ENCODE assay signal across 15 cellular contexts in the genomic region with DNA sequence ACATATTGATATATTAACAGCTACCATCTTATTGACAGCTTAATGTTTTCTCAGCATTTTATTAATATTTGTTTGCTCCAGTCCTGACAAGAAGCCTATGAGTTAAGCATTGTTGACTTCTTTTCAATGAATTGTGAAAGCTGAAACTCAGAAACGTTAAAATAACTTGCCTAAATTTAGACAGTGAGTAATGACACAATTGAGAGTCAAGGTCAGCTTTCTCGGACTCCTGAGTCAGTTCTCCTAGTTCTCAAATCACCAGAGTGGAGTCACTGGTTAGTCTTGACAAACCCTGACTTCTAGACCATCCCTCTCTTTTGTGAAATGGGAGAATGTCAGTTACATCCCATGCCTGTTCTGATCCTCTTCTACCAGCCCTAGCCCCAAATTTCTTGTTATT.
DNase-seq lines count a peak whose midpoint lies in the region; ATAC-seq and TF ChIP-seq lines count a peak whose summit lies in the region.
"Had no signal": no experiment of that assay in that cellular context is flagged by ENCODE, and none has a peak within 500 bp of the region (broad histone marks: within the 10 kb centered on the region; RNA-seq: fewer than 3 reads in every experiment).

No MANE protein-coding gene starts in this region.

- H3K36me3 ChIP-seq in gastrocnemius medialis = no peaks in the 10 kb centered on the region
- H3K36me3 ChIP-seq: esophagus muscularis mucosa had no signal

- H3K4me1 Mint-ChIP-seq in effector memory CD8-positive, alpha-beta T cell (ENCODE audit: low read depth in 2 of 2) = no peaks in the 10 kb centered on the region
- H3K4me1 Mint-ChIP-seq: activated CD4-positive, alpha-beta T cell treated with anti-CD3 and anti-CD28 coated beads for 36 hours had no signal

- no peaks in the 10 kb centered on the region for H3K4me1 ChIP-seq in gastrocnemius medialis
- H3K4me1 ChIP-seq: esophagus muscularis mucosa had no signal

- no peak overlapping the region for H3K4me3 ChIP-seq in gastrocnemius medialis
- H3K4me3 ChIP-seq: esophagus muscularis mucosa, PC-9 had no signal

- intact Hi-C loops in gastrocnemius medialis (cut with DNase I; ENCODE audit: low total_unique reads) = no loop called here

- H3K9me3 ChIP-seq in gastrocnemius medialis = no peaks in the 10 kb centered on the region
- H3K9me3 ChIP-seq: esophagus muscularis mucosa had no signal

- H3K4me3 Mint-ChIP-seq in effector memory CD8-positive, alpha-beta T cell = no peak overlapping the region
- H3K4me3 Mint-ChIP-seq: activated CD4-positive, alpha-beta T cell treated with anti-CD3 and anti-CD28 coated beads for 36 hours had no signal

- TF ChIP-seq POLR2A in gastrocnemius medialis (IDR thresholded peaks at IDR 0.05) = no peak

- no peak for TF ChIP-seq CTCF in gastrocnemius medialis (IDR thresholded peaks at IDR 0.05 in 4 of 5, conservative IDR thresholded peaks at IDR 0.05 in 1 of 5)

- no peak for DNase-seq in gastrocnemius medialis
- no peak for DNase-seq in effector memory CD8-positive, alpha-beta T cell
- DNase-seq in NCI-H2107 treated with DMSO at 0.1 percent for 48 hours (lab: John Stamatoyannopoulos, UW; ENCODE audit: unreplicated experiment) = no peak
- DNase-seq in NCI-H146 treated with DMSO at 0.1 percent for 48 hours (lab: John Stamatoyannopoulos, UW; ENCODE audit: unreplicated experiment) = no peak
- DNase-seq: activated CD4-positive, alpha-beta T cell treated with anti-CD3 and anti-CD28 coated beads for 36 hours; Karpas-422; mesendoderm; PC-9; stimulated activated CD4-positive, alpha-beta T cell treated with anti-CD3 and anti-CD28 coated beads, Interleukin-2, amount 100 ng/mL, for 48 hours; stimulated activated naive CD8-positive, alpha-beta T cell treated with anti-CD3 and anti-CD28 coated beads, Interleukin-15, Interleukin-2, amounts not matched to agents 100 U/mL and 50 U/mL, for 24 hours; T-helper 1 cell had no signal

- in situ Hi-C loops in gastrocnemius medialis (cut with MboI; ENCODE audit: low sequenced_read_pairs in 4 of 4) = no loop called here

- ATAC-seq in GM18873 (IDR thresholded peaks at IDR 0.05; ENCODE audit: low FRiP score, unreplicated experiment) (peak; percentile 95), GM21576 (IDR thresholded peaks at IDR 0.05; ENCODE audit: unreplicated experiment) (peak; percentile 98), HG03103 (IDR thresholded peaks at IDR 0.05; ENCODE audit: low read depth, unreplicated experiment) (peak; percentile 74), gastrocnemius medialis (peak; percentile 96 to 100)
- ATAC-seq in effector memory CD8-positive, alpha-beta T cell (replicated peaks) = no peak
- ATAC-seq: activated CD4-positive, alpha-beta T cell treated with anti-CD3 and anti-CD28 coated beads for 36 hours; stimulated activated naive CD8-positive, alpha-beta T cell treated with anti-CD3 and anti-CD28 coated beads, Interleukin-15, Interleukin-2, amounts not matched to agents 100 U/mL and 50 U/mL, for 24 hours had no signal

- peak overlapping the region; percentile 28 to 43 (median 34) for H3K27ac ChIP-seq in gastrocnemius medialis
- H3K27ac ChIP-seq: esophagus muscularis mucosa, PC-9 had no signal

- H3K27ac Mint-ChIP-seq in effector memory CD8-positive, alpha-beta T cell = no peak overlapping the region
- H3K27ac Mint-ChIP-seq: activated CD4-positive, alpha-beta T cell treated with anti-CD3 and anti-CD28 coated beads for 36 hours had no signal

- no peaks in the 10 kb centered on the region for H3K27me3 Mint-ChIP-seq in effector memory CD8-positive, alpha-beta T cell
- H3K27me3 Mint-ChIP-seq: activated CD4-positive, alpha-beta T cell treated with anti-CD3 and anti-CD28 coated beads for 36 hours had no signal

- H3K27me3 ChIP-seq in gastrocnemius medialis = no peaks in the 10 kb centered on the region
- H3K27me3 ChIP-seq: esophagus muscularis mucosa had no signal

- no peaks in the 10 kb centered on the region for H3K9me3 Mint-ChIP-seq in effector memory CD8-positive, alpha-beta T cell

- no peaks in the 10 kb centered on the region for H3K36me3 Mint-ChIP-seq in effector memory CD8-positive, alpha-beta T cell (ENCODE audit: insufficient read depth)
